In genomic region chr2:166449439-166449838, GRCh38 we compare ENCODE assay signal across 15 cellular contexts.
DNase-seq lines count a peak whose midpoint lies in the region; ATAC-seq lines count a peak whose summit lies in the region.
"Had no signal": no experiment of that assay in that cellular context is flagged by ENCODE, and none has a peak within 500 bp of the region (broad histone marks: within the 10 kb centered on the region; RNA-seq: fewer than 3 reads in every experiment).

No MANE protein-coding gene starts in this region.

- DNase-seq in Kasumi-1 (lab: John Stamatoyannopoulos, UW) (peak; percentile 32 to 35), NCI-H69 (lab: John Stamatoyannopoulos, UW) (no peak), DMS53 treated with DMSO at 0.1 percent for 48 hours (lab: John Stamatoyannopoulos, UW; ENCODE audit: unreplicated experiment) (no peak), AG20443 (ENCODE audit: low spot score) (no peak)
- DNase-seq: activated naive CD4-positive, alpha-beta T cell treated with anti-CD3 and anti-CD28 coated beads for 36 hours; H7; NCI-H1092 treated with DMSO at 0.1 percent for 48 hours; NCI-H510A; SHP77; stimulated activated CD4-positive, alpha-beta T cell treated with anti-CD3 and anti-CD28 coated beads, Interleukin-2, amount 100 ng/mL, for 48 hours had no signal

- ATAC-seq in GM18511 (IDR thresholded peaks at IDR 0.05; ENCODE audit: unreplicated experiment) (peak; percentile 90), GM21381 (IDR thresholded peaks at IDR 0.05; ENCODE audit: unreplicated experiment) (peak; percentile 75), HG02970 (IDR thresholded peaks at IDR 0.05; ENCODE audit: low FRiP score, unreplicated experiment) (peak; percentile 91), GM19035 (IDR thresholded peaks at IDR 0.05; ENCODE audit: unreplicated experiment) (no peak)
- ATAC-seq: stimulated activated effector memory CD8-positive, alpha-beta T cell treated with anti-CD3 and anti-CD28 coated beads, Interleukin-12 subunit alpha, Interleukin-12 subunit beta, amount 100 ng/mL, for 72 hours had no signal

Comparison
In these comparisons a context has a peak if more than half of its experiments do, and no peak if none do; other contexts are left out.
1. DNase-seq: peak in Kasumi-1 (2 of 2); none in NCI-H69 (single experiment), DMS53 treated with DMSO at 0.1 percent for 48 hours (single experiment) and AG20443 (single experiment).